ENCODE assay signal across 8 cellular contexts in the genomic region with DNA sequence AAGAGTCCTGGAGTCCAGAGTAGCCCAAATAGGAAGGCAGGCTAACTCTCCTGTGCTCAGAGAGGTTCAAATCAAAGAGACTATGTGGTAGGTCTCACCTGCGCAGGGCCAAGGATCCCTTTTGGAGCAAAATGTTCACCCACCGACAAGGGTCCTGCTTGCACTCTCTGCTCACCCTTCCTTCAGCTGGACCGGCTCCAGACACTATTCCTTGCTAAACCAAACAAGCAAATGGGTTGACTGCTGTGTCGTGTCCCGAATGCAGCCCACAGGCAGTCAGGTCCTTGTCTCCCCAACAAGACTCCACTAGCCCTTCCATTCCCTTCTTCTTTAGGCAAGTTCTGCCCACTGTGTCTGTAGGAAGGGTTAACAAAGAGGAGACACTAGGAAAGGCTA. TPM values are rescaled to one million over a fixed set of nuclear protein-coding genes. Genes with fewer than 3 reads are reported as not detected.
DNase-seq lines count a peak whose midpoint lies in the region; TF ChIP-seq lines count a peak whose summit lies in the region.

No MANE protein-coding gene starts in this region.

- intact Hi-C loops in prostate gland (cut with DNase I): no loop called here

- TF ChIP-seq CTCF in epithelial cell of esophagus (IDR thresholded peaks at IDR 0.05; ENCODE audit: insufficient read depth, low read depth, low read length, missing control alignments) (no peak), prostate gland (IDR thresholded peaks at IDR 0.05) (no peak)

- no peaks in the 10 kb centered on the region for H3K36me3 ChIP-seq in prostate gland

- H3K27ac ChIP-seq in prostate gland: peak overlapping the region; percentile 76 to 82

- H3K4me1 ChIP-seq in prostate gland (replicated peaks): no peaks in the 10 kb centered on the region

- peaks cover 30% of the 10 kb centered on the region for H3K4me1 Mint-ChIP-seq in activated naive CD4-positive, alpha-beta T cell treated with anti-CD3 and anti-CD28 coated beads, Interleukin-2, amount 50 U/mL, for 24 hours

- peak overlapping the region; percentile 94 for H3K27ac Mint-ChIP-seq in activated naive CD4-positive, alpha-beta T cell treated with anti-CD3 and anti-CD28 coated beads, Interleukin-2, amount 50 U/mL, for 24 hours

- peaks cover 6% of the 10 kb centered on the region for H3K36me3 Mint-ChIP-seq in activated naive CD4-positive, alpha-beta T cell treated with anti-CD3 and anti-CD28 coated beads, Interleukin-2, amount 50 U/mL, for 24 hours

- no peaks in the 10 kb centered on the region for H3K9me3 ChIP-seq in prostate gland

- 0% methylated on average over 5 of the region's 5 CpGs for WGBS in prostate gland

- H3K4me3 ChIP-seq in epithelial cell of esophagus (ENCODE audit: low read length) (peak overlapping the region; percentile 64), prostate gland (peak overlapping the region; percentile 44 to 50)

- no peaks in the 10 kb centered on the region for H3K27me3 Mint-ChIP-seq in activated naive CD4-positive, alpha-beta T cell treated with anti-CD3 and anti-CD28 coated beads, Interleukin-2, amount 50 U/mL, for 24 hours

- no peaks in the 10 kb centered on the region for H3K27me3 ChIP-seq in prostate gland (replicated peaks; ENCODE audit: insufficient read depth)

- H3K9me3 Mint-ChIP-seq in activated naive CD4-positive, alpha-beta T cell treated with anti-CD3 and anti-CD28 coated beads, Interleukin-2, amount 50 U/mL, for 24 hours: no peaks in the 10 kb centered on the region

- no peak for TF ChIP-seq POLR2A in prostate gland (IDR thresholded peaks at IDR 0.05)

- peak overlapping the region; percentile 88 for H3K4me3 Mint-ChIP-seq in activated naive CD4-positive, alpha-beta T cell treated with anti-CD3 and anti-CD28 coated beads, Interleukin-2, amount 50 U/mL, for 24 hours

- no peak for DNase-seq in activated naive CD4-positive, alpha-beta T cell (lab: John Stamatoyannopoulos, UW)
- DNase-seq in NCI-H460 (ENCODE audit: extremely low read depth, low read depth): peak; percentile 2
- no peak for DNase-seq in epithelial cell of esophagus (ENCODE audit: low read depth)
- DNase-seq in prostate gland (ENCODE audit: low spot score): peak; percentile 3
- DNase-seq in DMS153 treated with DMSO at 0.1 percent for 48 hours (lab: John Stamatoyannopoulos, UW; ENCODE audit: unreplicated experiment): no peak
- no peak for DNase-seq in GM03348 (ENCODE audit: low spot score)
- no peak for DNase-seq in putamen (ENCODE audit: low spot score)

RNA-seq across cellular contexts. Expression of a gene that starts 0.8 kb away (rescaled TPM):
- total RNA-seq in NCI-H460 (2014; rRNA removed; shearing (Covaris generic)): 103 and 107 TPM in 2 replicates
- 64.1 and 85.9 TPM in 2 replicates for polyA plus RNA-seq in NCI-H460 (2014; cell fraction: nucleus; rRNA removed)
- total RNA-seq in prostate gland: 10 to 100 TPM; 14.0 to 29.5 TPM

RNA-seq across cellular contexts. Expression of a gene that starts 27.5 kb away (rescaled TPM):
- total RNA-seq in NCI-H460 (2014; rRNA removed; shearing (Covaris generic)): 0.69 and 0.74 TPM in 2 replicates
- polyA plus RNA-seq in NCI-H460 (2014; cell fraction: nucleus; rRNA removed): 0.10 TPM in 1 of 2 replicates, not detected in the other
- 1 to 10 TPM; 3.6 to 7.8 TPM for total RNA-seq in prostate gland

RNA-seq across cellular contexts. Expression of a gene that starts 46.9 kb away (rescaled TPM):
- total RNA-seq in NCI-H460 (2014; rRNA removed; shearing (Covaris generic)): 26.5 and 26.9 TPM in 2 replicates
- polyA plus RNA-seq in NCI-H460 (2014; cell fraction: nucleus; rRNA removed): 29.2 and 35.6 TPM in 2 replicates
- total RNA-seq in prostate gland: 1 to 10 TPM; 1.0 to 1.9 TPM

Comparison
In these comparisons a context has a peak if more than half of its experiments do, and no peak if none do; other contexts are left out.
1. DNase-seq: peak in NCI-H460 (single experiment) and prostate gland (single experiment); none in activated naive CD4-positive, alpha-beta T cell (0 of 4), epithelial cell of esophagus (single experiment), DMS153 treated with DMSO at 0.1 percent for 48 hours (single experiment), GM03348 (single experiment) and putamen (single experiment).